Comparison of ENCODE assay signal across 8 cellular contexts in the genomic region with DNA sequence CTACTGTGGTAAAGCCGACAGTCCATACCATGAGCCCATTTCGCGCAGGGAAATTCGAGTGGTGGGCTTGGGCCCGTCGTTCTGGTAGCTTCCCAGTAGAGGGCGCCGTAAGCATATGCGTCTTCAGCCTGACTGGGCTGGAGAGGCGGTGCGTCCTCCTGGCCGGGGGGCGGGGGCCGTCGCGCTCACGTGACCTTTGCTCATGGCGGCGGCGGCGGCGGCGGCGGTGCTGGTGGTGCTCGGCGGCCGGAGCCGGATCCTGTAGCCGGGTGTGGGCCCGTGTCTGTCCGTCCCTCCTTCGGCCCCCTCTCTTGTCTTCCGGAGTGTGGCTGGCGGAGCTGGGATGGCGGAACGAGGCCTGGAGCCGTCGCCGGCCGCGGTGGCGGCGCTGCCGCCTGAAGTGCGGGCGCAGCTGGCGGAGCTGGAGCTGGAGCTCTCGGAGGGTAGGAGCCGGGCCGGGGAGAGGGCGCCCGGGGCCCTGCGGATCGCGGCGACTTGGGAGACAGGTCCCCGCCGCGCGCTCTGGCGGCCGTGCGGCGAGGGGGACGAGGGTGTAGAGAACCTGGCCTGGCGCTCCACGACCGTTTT. TPM values are rescaled to one million over a fixed set of nuclear protein-coding genes. Genes with fewer than 3 reads are reported as not detected.
DNase-seq lines count a peak whose midpoint lies in the region; ATAC-seq and TF ChIP-seq lines count a peak whose summit lies in the region.

A gene with protein sequence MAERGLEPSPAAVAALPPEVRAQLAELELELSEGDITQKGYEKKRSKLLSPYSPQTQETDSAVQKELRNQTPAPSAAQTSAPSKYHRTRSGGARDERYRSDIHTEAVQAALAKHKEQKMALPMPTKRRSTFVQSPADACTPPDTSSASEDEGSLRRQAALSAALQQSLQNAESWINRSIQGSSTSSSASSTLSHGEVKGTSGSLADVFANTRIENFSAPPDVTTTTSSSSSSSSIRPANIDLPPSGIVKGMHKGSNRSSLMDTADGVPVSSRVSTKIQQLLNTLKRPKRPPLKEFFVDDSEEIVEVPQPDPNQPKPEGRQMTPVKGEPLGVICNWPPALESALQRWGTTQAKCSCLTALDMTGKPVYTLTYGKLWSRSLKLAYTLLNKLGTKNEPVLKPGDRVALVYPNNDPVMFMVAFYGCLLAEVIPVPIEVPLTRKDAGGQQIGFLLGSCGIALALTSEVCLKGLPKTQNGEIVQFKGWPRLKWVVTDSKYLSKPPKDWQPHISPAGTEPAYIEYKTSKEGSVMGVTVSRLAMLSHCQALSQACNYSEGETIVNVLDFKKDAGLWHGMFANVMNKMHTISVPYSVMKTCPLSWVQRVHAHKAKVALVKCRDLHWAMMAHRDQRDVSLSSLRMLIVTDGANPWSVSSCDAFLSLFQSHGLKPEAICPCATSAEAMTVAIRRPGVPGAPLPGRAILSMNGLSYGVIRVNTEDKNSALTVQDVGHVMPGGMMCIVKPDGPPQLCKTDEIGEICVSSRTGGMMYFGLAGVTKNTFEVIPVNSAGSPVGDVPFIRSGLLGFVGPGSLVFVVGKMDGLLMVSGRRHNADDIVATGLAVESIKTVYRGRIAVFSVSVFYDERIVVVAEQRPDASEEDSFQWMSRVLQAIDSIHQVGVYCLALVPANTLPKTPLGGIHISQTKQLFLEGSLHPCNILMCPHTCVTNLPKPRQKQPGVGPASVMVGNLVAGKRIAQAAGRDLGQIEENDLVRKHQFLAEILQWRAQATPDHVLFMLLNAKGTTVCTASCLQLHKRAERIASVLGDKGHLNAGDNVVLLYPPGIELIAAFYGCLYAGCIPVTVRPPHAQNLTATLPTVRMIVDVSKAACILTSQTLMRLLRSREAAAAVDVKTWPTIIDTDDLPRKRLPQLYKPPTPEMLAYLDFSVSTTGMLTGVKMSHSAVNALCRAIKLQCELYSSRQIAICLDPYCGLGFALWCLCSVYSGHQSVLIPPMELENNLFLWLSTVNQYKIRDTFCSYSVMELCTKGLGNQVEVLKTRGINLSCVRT (N-terminal part only) (plus strand): TSS at position 188 of the 588 bp plus-strand sequence. CDS start 156 bp downstream, at position 344.

- H3K36me3 ChIP-seq in ACC112 (ENCODE audit: insufficient read depth, low read length) (no peaks in the 10 kb centered on the region), skeletal muscle tissue (ENCODE audit: control insufficient read depth in 3 of 3, insufficient read depth in 3 of 3, low read length in 3 of 3) (no peaks in the 10 kb centered on the region)

- in situ Hi-C loops in T47D (cut with HindIII; ENCODE audit: low pct_unique_long_range_greater_than_20kb, low sequenced_read_pairs), result no loop called here

- TF ChIP-seq CTCF in VCaP (conservative IDR thresholded peaks at IDR 0.05), result peak; percentile 97

- peak; percentile 82 for ATAC-seq in GM18867 (IDR thresholded peaks at IDR 0.05; ENCODE audit: unreplicated experiment)
- ATAC-seq in HG03103 (IDR thresholded peaks at IDR 0.05; ENCODE audit: low read depth, unreplicated experiment), result peak; percentile 65

- peak within 1 kb of the TSS; percentile 90 for H2AFZ ChIP-seq in ACC112 (ENCODE audit: low read length, unreplicated experiment)

- peak; percentile 85 for DNase-seq in NCI-H2171 treated with DMSO at 0.1 percent for 48 hours (lab: John Stamatoyannopoulos, UW)
- peak; percentile 68 to 95 for DNase-seq in T47D (ENCODE audit: low read depth in 1 of 2, low spot score in 1 of 2)

- H3K79me2 ChIP-seq in ACC112 (ENCODE audit: control insufficient read depth, insufficient read depth, low read length, unreplicated experiment), result peaks cover 47% of the 10 kb centered on the region

- H3K4me3 ChIP-seq in ACC112 (ENCODE audit: low read depth, low read length) (peak within 1 kb of the TSS; percentile 90), iPS-18c (ENCODE audit: insufficient read depth, low read depth, low read length) (peak within 1 kb of the TSS; percentile 87), skeletal muscle tissue (ENCODE audit: low read length in 3 of 3) (peak within 1 kb of the TSS; percentile 83 to 91 (median 89))

- H3K9me3 ChIP-seq in iPS-18c (ENCODE audit: control insufficient read depth, insufficient read depth, low read length), result peaks cover 2% of the 10 kb centered on the region
- H3K9me3 ChIP-seq in skeletal muscle tissue (ENCODE audit: control insufficient read depth in 3 of 3, low read length in 3 of 3), result no peaks in the 10 kb centered on the region

- H3K27me3 ChIP-seq in ACC112 (ENCODE audit: insufficient read depth, low read length) (no peaks in the 10 kb centered on the region), skeletal muscle tissue (ENCODE audit: control insufficient read depth in 3 of 3, insufficient read depth in 3 of 3, low read length in 3 of 3) (no peaks in the 10 kb centered on the region)

- peak within 1 kb of the TSS; percentile 79 to 95 (median 94) for H3K9ac ChIP-seq in skeletal muscle tissue (ENCODE audit: low read depth in 1 of 3, low read length in 3 of 3)

- H3K4me1 ChIP-seq in ACC112 (ENCODE audit: control insufficient read depth, insufficient read depth, low read length, unreplicated experiment), result peaks cover 11% of the 10 kb centered on the region
- H3K4me1 ChIP-seq in skeletal muscle tissue (ENCODE audit: control insufficient read depth in 3 of 3, insufficient read depth in 3 of 3, low read length in 3 of 3), result peaks cover 39 to 42% (median 40%) of the 10 kb centered on the region in 3 donors

- peak within 1 kb of the TSS; percentile 59 for H3K27ac ChIP-seq in ACC112 (ENCODE audit: low read depth, low read length)
- peak within 1 kb of the TSS; percentile 97 for H3K27ac ChIP-seq in VCaP
- peak within 1 kb of the TSS; percentile 85 for H3K27ac ChIP-seq in skeletal muscle tissue (ENCODE audit: low read depth, low read length)

RNA-seq across cellular contexts. Expression of the gene that starts here (rescaled TPM):
- 24.0 TPM for total RNA-seq in skeletal muscle tissue

Comparison
In these comparisons a context has a peak if more than half of its experiments do, and no peak if none do; other contexts are left out.
1. Peak in every context shown above with its lines: DNase-seq, ATAC-seq, H3K4me3 ChIP-seq and H3K27ac ChIP-seq.